12 cellular contexts compared by ENCODE assay signal in the genomic region with DNA sequence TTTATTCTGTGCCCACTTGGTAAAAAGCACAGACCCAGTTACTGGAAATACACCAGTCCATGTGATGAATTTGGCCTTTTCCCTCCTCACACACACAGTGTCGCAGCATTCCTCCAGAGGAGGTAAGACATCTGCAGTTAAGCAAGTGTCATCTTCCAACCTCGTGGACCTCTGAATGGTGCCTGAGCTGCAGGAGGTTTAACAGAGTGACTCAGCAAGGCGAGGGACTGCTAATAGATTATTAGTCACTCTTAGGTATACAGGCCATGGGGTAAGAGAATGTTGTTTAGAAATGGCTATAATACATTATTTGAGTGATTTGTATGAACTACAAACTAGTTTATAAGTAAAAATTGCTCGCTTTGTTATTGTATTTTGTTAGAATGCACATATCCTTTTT. TPM values are rescaled to one million over a fixed set of nuclear protein-coding genes. Genes with fewer than 3 reads are reported as not detected.
DNase-seq lines count a peak whose midpoint lies in the region; ATAC-seq, FAIRE-seq and TF ChIP-seq lines count a peak whose summit lies in the region.
"Had no signal": no experiment of that assay in that cellular context is flagged by ENCODE, and none has a peak within 500 bp of the region (broad histone marks: within the 10 kb centered on the region; RNA-seq: fewer than 3 reads in every experiment).

No MANE protein-coding gene starts in this region.

- H3K4me3 ChIP-seq in H7 (ENCODE audit: insufficient read depth, low read depth, low read length): no peak overlapping the region
- H3K4me3 ChIP-seq: transverse colon had no signal

- no peaks in the 10 kb centered on the region for H3K27me3 ChIP-seq in H7 (ENCODE audit: control insufficient read depth, insufficient read depth, low read length)
- H3K27me3 ChIP-seq: transverse colon had no signal

- peak; percentile 44 for DNase-seq in AG20443 (ENCODE audit: low spot score)
- peak; percentile 25 for DNase-seq in HK-2 (ENCODE audit: unreplicated experiment)
- DNase-seq in amniotic epithelial cell (ENCODE audit: low read depth): peak; percentile 61
- peak; percentile 22 for DNase-seq in iPS-NIHi7 (ENCODE audit: extremely low spot score)
- no peak for DNase-seq in D721Med (ENCODE audit: insufficient read length, low spot score)
- DNase-seq in H7: no peak
- DNase-seq in activated gamma-delta T cell treated with Interleukin-2 at 50 U/mL for 16 hours: no peak
- DNase-seq: head of caudate nucleus, midbrain, NCI-H2081 treated with DMSO at 0.1 percent for 48 hours, transverse colon had no signal

- H3K36me3 ChIP-seq in H7 (replicated peaks; ENCODE audit: control insufficient read depth, insufficient read depth, low read length): no peaks in the 10 kb centered on the region
- H3K36me3 ChIP-seq: transverse colon had no signal

- ATAC-seq in GM19035 (IDR thresholded peaks at IDR 0.05; ENCODE audit: unreplicated experiment): no peak

- no peak for FAIRE-seq in D721Med (lab: Jason Lieb, UNC)

- TF ChIP-seq CTCF in D721Med (IDR thresholded peaks at IDR 0.05; ENCODE audit: insufficient read depth, missing control alignments): no peak

RNA-seq across cellular contexts. Expression of gene LRRC8B, which starts 8.6 kb away (rescaled TPM):
- 15.9 and 18.0 TPM in 2 replicates for total RNA-seq in H7 (2014; rRNA removed; shearing (Covaris generic))

Comparison
In these comparisons a context has a peak if more than half of its experiments do, and no peak if none do; other contexts are left out.
1. DNase-seq: peak in AG20443 (single experiment), HK-2 (single experiment), amniotic epithelial cell (single experiment) and iPS-NIHi7 (single experiment); none in D721Med (single experiment), H7 (single experiment) and activated gamma-delta T cell treated with Interleukin-2 at 50 U/mL for 16 hours (single experiment).